In genomic region chr9:127664678-127665507, GRCh38 we compare ENCODE assay signal across 17 cellular contexts. TPM values are rescaled to one million over a fixed set of nuclear protein-coding genes. Genes with fewer than 3 reads are reported as not detected.
A peak's percentile ranks its signal among the peaks of the same experiment; 100 is the strongest.
DNase-seq lines count a peak whose midpoint lies in the region; ATAC-seq lines count a peak whose summit lies in the region.
"Had no signal": no experiment of that assay in that cellular context is flagged by ENCODE, and none has a peak within 500 bp of the region (broad histone marks: within the 10 kb centered on the region; RNA-seq: fewer than 3 reads in every experiment).

No MANE protein-coding gene starts in this region.

- H3K79me1 ChIP-seq in trophoblast cell (ENCODE audit: low read length): no peaks in the 10 kb centered on the region

- H3K4me1 ChIP-seq in SJCRH30: 0 out of 2 replicates have a peak, but pooled peaks cover 4% of the 10 kb centered on the region
- no peaks in the 10 kb centered on the region for H3K4me1 ChIP-seq in trophoblast cell (ENCODE audit: control insufficient read depth in 1 of 2, insufficient read depth in 2 of 2, low read length in 2 of 2)

- H3K36me3 ChIP-seq in SJCRH30 (no peaks in the 10 kb centered on the region), trophoblast cell (ENCODE audit: control insufficient read depth in 1 of 2, insufficient read depth in 2 of 2, low read length in 2 of 2) (peaks cover 15 to 23% of the 10 kb centered on the region in 2 experiments)

- DNase-seq in AG08395 (ENCODE audit: low spot score) (peak; percentile 64), RPMI7951 (ENCODE audit: low read depth) (peak; percentile 57), fibroblast of gingiva (ENCODE audit: low read depth) (peak; percentile 56), myocyte (ENCODE audit: low read depth) (peak; percentile 51), SJCRH30 (no peak), trophoblast cell (no peak)
- DNase-seq: ACHN; activated CD4-positive, alpha-beta T cell treated with anti-CD3 and anti-CD28 coated beads for 4 hours; activated effector memory CD4-positive, alpha-beta T cell treated with Interleukin-2 at 50 U/mL for 16 hours; foreskin melanocyte; kidney glomerular epithelial cell; NCI-H446; SHP77 had no signal

- no peak overlapping the region for H4K91ac ChIP-seq in trophoblast cell (ENCODE audit: low read depth, low read length)

- H3K9ac ChIP-seq in trophoblast cell (ENCODE audit: low read length): no peak overlapping the region

- H4K12ac ChIP-seq in trophoblast cell (ENCODE audit: low read depth, low read length): no peak overlapping the region

- no peak overlapping the region for H2BK120ac ChIP-seq in trophoblast cell (ENCODE audit: insufficient read depth, low read length, poor library complexity)

- H3K27ac ChIP-seq in SJCRH30 (no peak overlapping the region), trophoblast cell (ENCODE audit: low read depth, low read length) (no peak overlapping the region)
- H3K27ac ChIP-seq: HL-60 had no signal

- WGBS in trophoblast cell (ENCODE audit: extremely low coverage, insufficient coverage, insufficient read length): no CpG with 5 or more reads among the region's 10 CpGs

- no peak overlapping the region for H3K23ac ChIP-seq in trophoblast cell (ENCODE audit: low read length)

- no peak overlapping the region for H2BK12ac ChIP-seq in trophoblast cell (ENCODE audit: low read length)

- no peak overlapping the region for H3K18ac ChIP-seq in trophoblast cell (ENCODE audit: low read length)

- H3K4me3 ChIP-seq in SJCRH30 (no peak overlapping the region), trophoblast cell (ENCODE audit: low read depth, low read length) (no peak overlapping the region)

- no peak overlapping the region for H2AFZ ChIP-seq in trophoblast cell (ENCODE audit: insufficient read depth, low read length, poor library complexity)

- no peaks in the 10 kb centered on the region for H3K27me3 ChIP-seq in SJCRH30
- H3K27me3 ChIP-seq in trophoblast cell (ENCODE audit: insufficient read depth, low read length): no peaks in the 10 kb centered on the region

- H2AK5ac ChIP-seq in trophoblast cell (ENCODE audit: low read length): no peak overlapping the region

- H3K14ac ChIP-seq in trophoblast cell (ENCODE audit: low read length): no peak overlapping the region

- no peak overlapping the region for H2BK5ac ChIP-seq in trophoblast cell (ENCODE audit: low read depth, low read length, poor library complexity)

- no peak overlapping the region for H3K4me2 ChIP-seq in trophoblast cell (ENCODE audit: low read length)

- H3K79me2 ChIP-seq in trophoblast cell (ENCODE audit: control insufficient read depth, insufficient read depth, low read length, poor library complexity): no peaks in the 10 kb centered on the region

- no peak overlapping the region for H3K4ac ChIP-seq in trophoblast cell (ENCODE audit: low read depth, low read length)

- ATAC-seq in HG03095 (IDR thresholded peaks at IDR 0.05; ENCODE audit: unreplicated experiment) (no peak), GM18870 (IDR thresholded peaks at IDR 0.05; ENCODE audit: unreplicated experiment) (no peak)

- H4K8ac ChIP-seq in trophoblast cell (ENCODE audit: low read depth, low read length): no peak overlapping the region

- no peaks in the 10 kb centered on the region for H3K9me3 ChIP-seq in SJCRH30 (replicated peaks)
- no peaks in the 10 kb centered on the region for H3K9me3 ChIP-seq in trophoblast cell (ENCODE audit: insufficient read depth, low read depth, low read length)

RNA-seq across cellular contexts. Expression of gene CFAP157, which starts 41.9 kb away (rescaled TPM):
- not detected in 2 replicates for total RNA-seq in RPMI7951 (2014; rRNA removed; shearing (Covaris generic))
- total RNA-seq in myocyte: 0.13 and 0.21 TPM in 2 replicates
- polyA plus RNA-seq in myocyte (2012): 1.9 TPM
- not detected in 2 replicates for total RNA-seq in SJCRH30 (2014; rRNA removed; shearing (Covaris generic))
- 0.04 and 0.08 TPM in 2 replicates for polyA plus RNA-seq in trophoblast cell (2013)
- total RNA-seq: MCF 10A had no signal

RNA-seq across cellular contexts. Expression of gene PTRH1, which starts 50.6 kb away (rescaled TPM):
- 15.6 and 27.0 TPM in 2 replicates for total RNA-seq in RPMI7951 (2014; rRNA removed; shearing (Covaris generic))
- 35.6 and 57.0 TPM in 2 replicates for total RNA-seq in myocyte
- polyA plus RNA-seq in myocyte (2012): 32.2 TPM
- total RNA-seq in SJCRH30 (2014; rRNA removed; shearing (Covaris generic)): 4.3 and 7.0 TPM in 2 replicates
- 4.6 and 4.8 TPM in 2 replicates for polyA plus RNA-seq in trophoblast cell (2013)

RNA-seq across cellular contexts. Expression of gene TTC16, which starts 51.0 kb away (rescaled TPM):
- total RNA-seq in RPMI7951 (2014; rRNA removed; shearing (Covaris generic)): not detected in 2 replicates
- 0.05 TPM in 1 of 2 replicates, not detected in the other for total RNA-seq in myocyte
- polyA plus RNA-seq in myocyte (2012): 0.05 TPM
- total RNA-seq in SJCRH30 (2014; rRNA removed; shearing (Covaris generic)): not detected in 2 replicates
- 0.01 TPM in 2 replicates for polyA plus RNA-seq in trophoblast cell (2013)

RNA-seq across cellular contexts. Expression of gene STXBP1, which starts 52.8 kb away (rescaled TPM):
- 10.3 and 12.4 TPM in 2 replicates for total RNA-seq in RPMI7951 (2014; rRNA removed; shearing (Covaris generic))
- total RNA-seq in myocyte: 10.6 and 21.9 TPM in 2 replicates
- polyA plus RNA-seq in myocyte (2012): 31.0 TPM
- total RNA-seq in SJCRH30 (2014; rRNA removed; shearing (Covaris generic)): 3.6 and 5.2 TPM in 2 replicates
- polyA plus RNA-seq in trophoblast cell (2013): 79.8 and 92.5 TPM in 2 replicates

Comparison
In these comparisons a context has a peak if more than half of its experiments do, and no peak if none do; other contexts are left out.
1. DNase-seq: peak in AG08395 (single experiment), RPMI7951 (single experiment), fibroblast of gingiva (single experiment) and myocyte (single experiment); none in SJCRH30 (0 of 2) and trophoblast cell (0 of 2).